ENCODE assay signal across 1 cellular context in genomic region chr6:31020631-31021255, GRCh38.
TF ChIP-seq lines count a peak whose summit lies in the region.

No MANE protein-coding gene starts in this region.

TF ChIP-seq in H1, 55 proteins besides CTCF, POLR2A, EP300 and RAD21:
- TF ChIP-seq, protein P1, sequence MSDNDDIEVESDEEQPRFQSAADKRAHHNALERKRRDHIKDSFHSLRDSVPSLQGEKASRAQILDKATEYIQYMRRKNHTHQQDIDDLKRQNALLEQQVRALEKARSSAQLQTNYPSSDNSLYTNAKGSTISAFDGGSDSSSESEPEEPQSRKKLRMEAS (IDR thresholded peaks at IDR 0.05), result peak; percentile 39
- TF ChIP-seq KDM4A (IDR thresholded peaks at IDR 0.05; ENCODE audit: low read depth, low read length, severe bottlenecking), result peak; percentile 24
